22 cellular contexts compared by ENCODE assay signal in the genomic region with DNA sequence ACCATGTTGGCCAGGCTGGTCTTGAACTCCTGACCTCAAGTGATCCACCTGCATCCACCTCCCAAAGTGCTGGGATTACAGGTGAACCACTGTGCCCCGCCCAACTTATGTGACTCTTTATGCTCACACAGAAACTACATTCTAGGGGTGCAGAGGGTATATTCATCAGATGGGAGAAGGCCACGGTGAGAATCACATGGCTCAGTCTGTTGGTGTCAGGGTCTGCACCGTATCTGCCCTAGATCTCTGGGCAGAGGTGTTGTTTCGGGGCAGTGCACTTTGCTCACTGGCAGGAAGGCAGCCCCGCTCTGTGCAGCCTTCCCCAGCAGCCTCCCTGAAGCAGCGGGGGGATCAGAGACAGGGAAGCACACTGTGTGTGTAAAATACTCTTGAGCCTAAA.
"Had no signal": no experiment of that assay in that cellular context is flagged by ENCODE, and none has a peak within 500 bp of the region (broad histone marks: within the 10 kb centered on the region; RNA-seq: fewer than 3 reads in every experiment).

No MANE protein-coding gene starts in this region.

- H3K4me3 Mint-ChIP-seq: nephron; neural crest cell; stimulated activated naive B cell treated with anti-CD40 and anti-IgM and Interleukin-4, amounts not matched to agents 10 μg/mL and 1 μg/mL and 100 μg/mL, for 72 hours had no signal

- H3K9me3 Mint-ChIP-seq: nephron; neural crest cell; stimulated activated naive B cell treated with anti-CD40 and anti-IgM and Interleukin-4, amounts not matched to agents 10 μg/mL and 1 μg/mL and 100 μg/mL, for 72 hours had no signal

- H3K27ac Mint-ChIP-seq: nephron; stimulated activated naive B cell treated with anti-CD40 and anti-IgM and Interleukin-4, amounts not matched to agents 10 μg/mL and 1 μg/mL and 100 μg/mL, for 72 hours had no signal

- H3K36me3 Mint-ChIP-seq: stimulated activated naive B cell treated with anti-CD40 and anti-IgM and Interleukin-4, amounts not matched to agents 10 μg/mL and 1 μg/mL and 100 μg/mL, for 72 hours had no signal

- ATAC-seq: left cardiac atrium; left lung; lower lobe of right lung; psoas muscle; right lobe of liver; stimulated activated naive B cell treated with anti-CD40 and anti-IgM and Interleukin-4, amounts not matched to agents 10 μg/mL and 1 μg/mL and 100 μg/mL, for 72 hours; stimulated activated naive CD8-positive, alpha-beta T cell treated with anti-CD3 and anti-CD28 coated beads, Interleukin-15, Interleukin-2, amounts not matched to agents 100 U/mL and 50 U/mL, for 24 hours had no signal

- DNase-seq: kidney glomerular epithelial cell; left cardiac atrium; left lung; lower lobe of right lung; mammary epithelial cell; mesenchymal stem cell; occipital lobe; psoas muscle; stimulated activated CD4-positive, alpha-beta T cell treated with anti-CD3 and anti-CD28 coated beads, Interleukin-1b, Interleukin-23, amount 100 ng/mL, for 48 hours; stimulated activated CD4-positive, alpha-beta T cell treated with anti-CD3 and anti-CD28 coated beads, Interleukin-2, amount 100 ng/mL, for 48 hours; stimulated activated CD4-positive, alpha-beta T cell treated with anti-CD3 and anti-CD28 coated beads, Interleukin-4, amount 100 ng/mL, for 4 hours; stimulated activated CD8-positive, alpha-beta memory T cell treated with anti-CD3 and anti-CD28 coated beads, Interleukin-4, amount 100 ng/mL, for 48 hours; stimulated activated naive B cell treated with anti-CD40 and anti-IgM and Interleukin-4, amounts not matched to agents 10 μg/mL and 1 μg/mL and 100 μg/mL, for 72 hours; stimulated activated naive CD8-positive, alpha-beta T cell treated with anti-CD3 and anti-CD28 coated beads, Interleukin-15, Interleukin-2, amounts not matched to agents 100 U/mL and 50 U/mL, for 24 hours; stomach; testis; thyroid gland; transverse colon; upper lobe of left lung had no signal
